In genomic region chr6:41963371-41963770, GRCh38 we compare ENCODE assay signal across 16 cellular contexts. TPM values are rescaled to one million over a fixed set of nuclear protein-coding genes. Genes with fewer than 3 reads are reported as not detected.
DNase-seq lines count a peak whose midpoint lies in the region; ATAC-seq, FAIRE-seq and TF ChIP-seq lines count a peak whose summit lies in the region.
"Had no signal": no experiment of that assay in that cellular context is flagged by ENCODE, and none has a peak within 500 bp of the region (broad histone marks: within the 10 kb centered on the region; RNA-seq: fewer than 3 reads in every experiment).

No MANE protein-coding gene starts in this region.

- H3K27ac Mint-ChIP-seq in CD8-positive, alpha-beta T cell = peak overlapping the region; percentile 86
- H3K27ac Mint-ChIP-seq: mesothelial cell of epicardium had no signal

- no peaks in the 10 kb centered on the region for H3K9me2 ChIP-seq in GM23248 (ENCODE audit: insufficient read depth)

- peaks cover 84% of the 10 kb centered on the region for H3K4me1 Mint-ChIP-seq in CD8-positive, alpha-beta T cell (ENCODE audit: low read depth)

- FAIRE-seq in A549 (lab: Jason Lieb, UNC) = no peak

- H3K4me3 ChIP-seq in A549 (no peak overlapping the region), right atrium auricular region (no peak overlapping the region), GM23248 (no peak overlapping the region), transverse colon (no peak overlapping the region)
- no peak overlapping the region for H3K4me3 ChIP-seq in CD8-positive, alpha-beta T cell (ENCODE audit: low read depth, low read length)

- no peak overlapping the region for H2AFZ ChIP-seq in GM23248

- H3K4me1 ChIP-seq in A549 = peaks cover 72% of the 10 kb centered on the region
- H3K4me1 ChIP-seq in CD8-positive, alpha-beta T cell (ENCODE audit: insufficient read depth, low read length) = peaks cover 78% of the 10 kb centered on the region
- H3K4me1 ChIP-seq in right atrium auricular region = peaks cover 0 to 4% of the 10 kb centered on the region in 2 donors
- H3K4me1 ChIP-seq in GM23248 (ENCODE audit: insufficient read depth) = peaks cover 22% of the 10 kb centered on the region
- no peaks in the 10 kb centered on the region for H3K4me1 ChIP-seq in transverse colon

- H4K20me1 ChIP-seq in GM23248 (ENCODE audit: insufficient read depth) = no peaks in the 10 kb centered on the region

- in situ Hi-C loops in GM23248 (cut with MboI) (no loop called here), transverse colon (cut with MboI; ENCODE audit: low pct_ligation_motif_present in 1 of 4, low pct_unique_long_range_greater_than_20kb in 1 of 4, low sequenced_read_pairs in 3 of 4) (no loop called here)

- TF ChIP-seq CTCF in A549 (IDR thresholded peaks at IDR 0.05) (no peak), right atrium auricular region (IDR thresholded peaks at IDR 0.05) (no peak), transverse colon (IDR thresholded peaks at IDR 0.05) (no peak)
- no peak for TF ChIP-seq CTCF in CD8-positive, alpha-beta T cell (IDR thresholded peaks at IDR 0.05)

- peaks cover 64% of the 10 kb centered on the region for H3K36me3 Mint-ChIP-seq in CD8-positive, alpha-beta T cell
- H3K36me3 Mint-ChIP-seq: mesothelial cell of epicardium had no signal

- no peaks in the 10 kb centered on the region for H3K27me3 Mint-ChIP-seq in CD8-positive, alpha-beta T cell (ENCODE audit: low read depth)
- H3K27me3 Mint-ChIP-seq: IgD-negative memory B cell had no signal

- H3K79me2 ChIP-seq in GM23248 (ENCODE audit: insufficient read depth) = no peaks in the 10 kb centered on the region

- H3K4me3 Mint-ChIP-seq in CD8-positive, alpha-beta T cell = no peak overlapping the region
- H3K4me3 Mint-ChIP-seq: IgD-negative memory B cell, mesothelial cell of epicardium had no signal

- H3K36me3 ChIP-seq in CD8-positive, alpha-beta T cell (ENCODE audit: insufficient read depth, low read length) = peaks cover 21% of the 10 kb centered on the region
- H3K36me3 ChIP-seq in right atrium auricular region (no peaks in the 10 kb centered on the region), GM23248 (ENCODE audit: low read depth) (no peaks in the 10 kb centered on the region), transverse colon (no peaks in the 10 kb centered on the region)
- H3K36me3 ChIP-seq: brain microvascular endothelial cell, neutrophil had no signal

- no peaks in the 10 kb centered on the region for H3K9me3 Mint-ChIP-seq in CD8-positive, alpha-beta T cell
- H3K9me3 Mint-ChIP-seq: IgD-negative memory B cell, mesothelial cell of epicardium had no signal

- CTCF ChIA-PET in A549 (lab: Yijun Ruan, JAX) = interaction anchor here (1.2 to 3.7 kb wide), 4 partner anchors 80 to 177 kb away, joined by 3 to 20 read pairs (median 6); partner anchors contain the start of gene TOMM6
- CTCF ChIA-PET in CD8-positive, alpha-beta T cell (lab: Charles Lee) = interaction anchor here (1.1 to 1.5 kb wide), 2 partner anchors 81 to 176 kb away, joined by 3 to 6 read pairs; partner anchors contain the start of gene TOMM6

- TF ChIP-seq POLR2A in A549 (IDR thresholded peaks at IDR 0.05; ENCODE audit: low read length) (no peak), transverse colon (IDR thresholded peaks at IDR 0.05) (no peak)

- TF ChIP-seq EP300 in A549 (IDR thresholded peaks at IDR 0.05) (no peak), transverse colon (IDR thresholded peaks at IDR 0.05; ENCODE audit: low read depth) (no peak)

- intact Hi-C loops in CD8-positive, alpha-beta T cell (cut with DNase I, micrococcal nuclease) = no loop called here
- intact Hi-C loops in transverse colon (cut with DNase I; ENCODE audit: low total_unique reads) = no loop called here

- DNase-seq in A549 (ENCODE audit: low read depth in 1 of 2, low spot score in 1 of 2) (no peak), mesenteric fat pad (ENCODE audit: low spot score) (peak; percentile 5), right atrium auricular region (ENCODE audit: low spot score) (no peak), GM23248 (no peak), transverse colon (no peak)
- no peak for DNase-seq in CD8-positive, alpha-beta T cell
- DNase-seq in activated T-cell treated with anti-CD3 and anti-CD28 coated beads, Interleukin-2, amount 50 U/mL, for 48 hours = peak; percentile 42 to 44
- DNase-seq: activated CD4-positive, alpha-beta T cell treated with anti-CD3 and anti-CD28 coated beads, Interleukin-2, amount 50 U/mL, for 48 hours; brain microvascular endothelial cell; foreskin keratinocyte; MV-4-11; NCI-H1930 had no signal

- H3K27ac ChIP-seq in A549 (peak overlapping the region; percentile 95 to 97), right atrium auricular region (no peak overlapping the region), GM23248 (no peak overlapping the region), transverse colon (no peak overlapping the region)
- H3K27ac ChIP-seq in CD8-positive, alpha-beta T cell (ENCODE audit: low read depth, low read length) = no peak overlapping the region
- H3K27ac ChIP-seq: brain microvascular endothelial cell, foreskin keratinocyte, neutrophil had no signal

- peaks cover 14% of the 10 kb centered on the region for H3F3A ChIP-seq in GM23248 (ENCODE audit: insufficient read depth)

- WGBS in A549 (ENCODE audit: missing lambda C conversion rate) = 47% methylated on average over 1 of the region's 1 CpG
- WGBS in GM23248 (ENCODE audit: low coverage in 1 of 2, low lambda C conversion rate in 2 of 2, missing lambda C conversion rate in 2 of 2), 2 experiments = 7 to 16% methylated on average over 1 of the region's 1 CpG
- 46% methylated on average over 1 of the region's 1 CpG; no CpG with 5 or more reads in 1 of the 2 donors for WGBS in transverse colon (ENCODE audit: low coverage in 1 of 2), 2 donors

- H3K27me3 ChIP-seq in CD8-positive, alpha-beta T cell (ENCODE audit: insufficient read depth, low read length) = no peaks in the 10 kb centered on the region
- H3K27me3 ChIP-seq in right atrium auricular region (no peaks in the 10 kb centered on the region), GM23248 (replicated peaks; ENCODE audit: insufficient read depth) (no peaks in the 10 kb centered on the region), transverse colon (no peaks in the 10 kb centered on the region)
- H3K27me3 ChIP-seq: brain microvascular endothelial cell, foreskin keratinocyte, neutrophil had no signal

- no peak for TF ChIP-seq RAD21 in A549 (conservative IDR thresholded peaks at IDR 0.05 in 1 of 2, IDR thresholded peaks at IDR 0.05 in 1 of 2)

- no peak overlapping the region for H3K9ac ChIP-seq in GM23248

- ATAC-seq in A549 = no peak
- no peak for ATAC-seq in CD8-positive, alpha-beta T cell
- ATAC-seq in GM18861 (IDR thresholded peaks at IDR 0.05; ENCODE audit: unreplicated experiment) = no peak
- ATAC-seq: foreskin keratinocyte had no signal

- peak overlapping the region; percentile 44 for H3K4me2 ChIP-seq in A549
- H3K4me2 ChIP-seq in GM23248 (ENCODE audit: unreplicated experiment) = no peak overlapping the region

- POLR2A ChIA-PET in A549 (lab: Yijun Ruan, JAX) = interaction anchor here (0.8 to 0.9 kb wide), 2 partner anchors 175 to 176 kb away, joined by 3 to 4 read pairs; partner anchors contain the start of gene TOMM6
- POLR2A ChIA-PET in CD8-positive, alpha-beta T cell (lab: Charles Lee) = interaction anchor here (0.9 to 1.5 kb wide), 3 partner anchors 13 to 68 kb away, joined by 3 to 5 read pairs (median 3); no protein-coding TSS in a partner anchor

- H3K9me3 ChIP-seq in A549 (no peaks in the 10 kb centered on the region), right atrium auricular region (no peaks in the 10 kb centered on the region), GM23248 (ENCODE audit: low read depth) (no peaks in the 10 kb centered on the region), transverse colon (no peaks in the 10 kb centered on the region)
- no peaks in the 10 kb centered on the region for H3K9me3 ChIP-seq in CD8-positive, alpha-beta T cell (ENCODE audit: low read length)
- H3K9me3 ChIP-seq: neutrophil had no signal

TF ChIP-seq in A549, 52 proteins besides CTCF, POLR2A, EP300 and RAD21 (continues in another document):
- no peak for TF ChIP-seq POLR2AphosphoS2 (conservative IDR thresholded peaks at IDR 0.05; ENCODE audit: low read length)
- no peak for TF ChIP-seq ESRRA (IDR thresholded peaks at IDR 0.05; ENCODE audit: borderline replicate concordance, low read length)

RNA-seq across cellular contexts. Expression of gene CCND3, which starts 21.8 kb away (rescaled TPM):
- polyA plus RNA-seq in A549 (2011; rRNA removed) (112 TPM in 2 replicates), A549 (2017; fragmentation: RNase III; extraction: RNeasy Plus Mini Kit Qiagen cat#74134 plus additional on column Dnase treatment) (213 to 228 TPM (median 215 TPM) in 3 replicates), GM23248 (2016; fragmentation: Nextera tagmentation; extraction: Ambion mirVana) (70.7 and 73.6 TPM in 2 replicates)
- polyA plus RNA-seq in A549 (2012; cell fraction: cytosol; rRNA removed) = 233 and 294 TPM in 2 replicates
- polyA plus RNA-seq in A549 (2012; cell fraction: nucleus; rRNA removed) = 237 and 312 TPM in 2 replicates
- 107 and 161 TPM in 2 replicates for polyA minus RNA-seq in A549 (2011; rRNA and poly(A)+ RNA removed)
- 100 to 1,000 TPM; 129 to 135 TPM for total RNA-seq in CD8-positive, alpha-beta T cell
- total RNA-seq in mesenteric fat pad (104 TPM), right atrium auricular region (100 to 1,000 TPM in 1 of 2 donors, 10 to 100 TPM in 1; 78.7 to 129 TPM), transverse colon (100 to 1,000 TPM in 1 of 4 donors, 10 to 100 TPM in 3; 55.3 to 178 (median 75.6) TPM)
- total RNA-seq in GM23248 (2014; rRNA removed; shearing (Covaris generic)) = 47.8 and 48.1 TPM in 2 replicates

RNA-seq across cellular contexts. Expression of gene BYSL, which starts 42.1 kb away (rescaled TPM):
- polyA plus RNA-seq in A549 (2011; rRNA removed) (28.8 and 38.7 TPM in 2 replicates), A549 (2017; fragmentation: RNase III; extraction: RNeasy Plus Mini Kit Qiagen cat#74134 plus additional on column Dnase treatment) (60.9 to 66.9 TPM (median 61.8 TPM) in 3 replicates), GM23248 (2016; fragmentation: Nextera tagmentation; extraction: Ambion mirVana) (28.0 and 30.2 TPM in 2 replicates)
- polyA plus RNA-seq in A549 (2012; cell fraction: cytosol; rRNA removed) = 51.6 and 57.2 TPM in 2 replicates
- 60.1 and 67.8 TPM in 2 replicates for polyA plus RNA-seq in A549 (2012; cell fraction: nucleus; rRNA removed)
- 40.0 and 41.5 TPM in 2 replicates for polyA minus RNA-seq in A549 (2011; rRNA and poly(A)+ RNA removed)
- 1 to 10 TPM; 3.2 to 6.2 TPM for total RNA-seq in CD8-positive, alpha-beta T cell
- total RNA-seq in mesenteric fat pad (31.1 TPM), right atrium auricular region (1 to 10 TPM; 3.0 to 7.6 TPM), transverse colon (1 to 10 TPM; 3.4 to 5.9 (median 5.2) TPM)
- total RNA-seq in GM23248 (2014; rRNA removed; shearing (Covaris generic)) = 11.0 and 12.3 TPM in 2 replicates

RNA-seq across cellular contexts. Expression of gene MED20, which starts 42.4 kb away (rescaled TPM):
- polyA plus RNA-seq in A549 (2011; rRNA removed) (29.3 and 32.9 TPM in 2 replicates), A549 (2017; fragmentation: RNase III; extraction: RNeasy Plus Mini Kit Qiagen cat#74134 plus additional on column Dnase treatment) (18.4 to 21.0 TPM (median 19.0 TPM) in 3 replicates), GM23248 (2016; fragmentation: Nextera tagmentation; extraction: Ambion mirVana) (24.2 and 25.5 TPM in 2 replicates)
- polyA plus RNA-seq in A549 (2012; cell fraction: cytosol; rRNA removed) = 17.7 and 19.1 TPM in 2 replicates
- 15.8 and 17.8 TPM in 2 replicates for polyA plus RNA-seq in A549 (2012; cell fraction: nucleus; rRNA removed)
- 34.0 and 36.5 TPM in 2 replicates for polyA minus RNA-seq in A549 (2011; rRNA and poly(A)+ RNA removed)
- total RNA-seq in CD8-positive, alpha-beta T cell = 1 to 10 TPM; 1.8 TPM
- total RNA-seq in mesenteric fat pad (16.5 TPM), right atrium auricular region (1 to 10 TPM; 8.6 to 8.8 TPM), transverse colon (10 to 100 TPM; 15.4 to 25.7 (median 18.5) TPM)
- 21.0 and 30.6 TPM in 2 replicates for total RNA-seq in GM23248 (2014; rRNA removed; shearing (Covaris generic))

Comparison
In these comparisons a context has a peak if more than half of its experiments do, and no peak if none do; other contexts are left out.
1. DNase-seq: peak in activated T-cell treated with anti-CD3 and anti-CD28 coated beads, Interleukin-2, amount 50 U/mL, for 48 hours (2 of 2) and mesenteric fat pad (single experiment); none in A549 (0 of 2), CD8-positive, alpha-beta T cell (0 of 7), right atrium auricular region (single experiment), GM23248 (single experiment) and transverse colon (single experiment).
2. H3K27ac ChIP-seq: peak in A549 (2 of 2); none in CD8-positive, alpha-beta T cell (single experiment), right atrium auricular region (0 of 2), GM23248 (single experiment) and transverse colon (0 of 4).